18 cellular contexts compared by ENCODE assay signal in genomic region chr4:10245761-10246160, GRCh38.
A peak's percentile ranks its signal among the peaks of the same experiment; 100 is the strongest.
DNase-seq lines count a peak whose midpoint lies in the region; ATAC-seq and TF ChIP-seq lines count a peak whose summit lies in the region.
"Had no signal": no experiment of that assay in that cellular context is flagged by ENCODE, and none has a peak within 500 bp of the region (broad histone marks: within the 10 kb centered on the region; RNA-seq: fewer than 3 reads in every experiment).

No MANE protein-coding gene starts in this region.

- 73 to 79% (median 75%) methylated on average over 7 of the region's 7 CpGs for WGBS in heart left ventricle, 4 donors

- H3K4me1 ChIP-seq in heart left ventricle, result no peaks in the 10 kb centered on the region

- DNase-seq in AG08395 (ENCODE audit: low spot score) (peak; percentile 0), MV-4-11 (lab: John Stamatoyannopoulos, UW) (peak; percentile 48), SKM-1 treated with dmso at 0.1 percent for 144 hours (lab: John Stamatoyannopoulos, UW; ENCODE audit: unreplicated experiment) (peak; percentile 28), dermis blood vessel endothelial cell (peak; percentile 0), heart left ventricle (no peak), H7 (no peak)
- no peak for DNase-seq in activated CD8-positive, alpha-beta memory T cell treated with anti-CD3 and anti-CD28 coated beads, Interleukin-2, amount 50 U/mL, for 48 hours
- DNase-seq: C1 segment of cervical spinal cord, DMS 273 treated with DMSO at 0.1 percent for 48 hours, IMR-90, NCI-H1048, NCI-H146, NCI-H2227 treated with DMSO at 0.1 percent for 48 hours, NCI-H524, SHP77, SK-N-SH had no signal

- ATAC-seq in GM18873 (IDR thresholded peaks at IDR 0.05; ENCODE audit: low FRiP score, unreplicated experiment) (no peak), heart left ventricle (no peak)
- ATAC-seq: GM23338 had no signal

- TF ChIP-seq CTCF in heart left ventricle (IDR thresholded peaks at IDR 0.05), result no peak

- no peaks in the 10 kb centered on the region for H3K9me3 ChIP-seq in heart left ventricle
- H3K9me3 ChIP-seq: SK-N-SH had no signal

- H3K4me3 ChIP-seq in heart left ventricle, result no peak overlapping the region
- H3K4me3 ChIP-seq in H7 (ENCODE audit: insufficient read depth, low read depth, low read length), result no peak overlapping the region
- H3K4me3 ChIP-seq: GM23338 had no signal

- no peak for TF ChIP-seq POLR2A in heart left ventricle (IDR thresholded peaks at IDR 0.05)

- no peaks in the 10 kb centered on the region for H3K36me3 ChIP-seq in heart left ventricle
- no peaks in the 10 kb centered on the region for H3K36me3 ChIP-seq in H7 (replicated peaks; ENCODE audit: control insufficient read depth, insufficient read depth, low read length)

- H3K27me3 ChIP-seq in heart left ventricle (peaks cover 0 to 5% (median 0%) of the 10 kb centered on the region in 9 donors), H7 (ENCODE audit: control insufficient read depth, insufficient read depth, low read length) (no peaks in the 10 kb centered on the region; the same call in 1 of the 2 replicates)

- intact Hi-C loops in heart left ventricle (cut with DNase I), result loop anchor here in 1 of 10 donors (10.0 kb wide), 1 partner anchor 61 kb away; no protein-coding TSS in a partner anchor

- H3K27ac ChIP-seq in heart left ventricle, result no peak overlapping the region

Comparison
In these comparisons a context has a peak if more than half of its experiments do, and no peak if none do; other contexts are left out.
1. DNase-seq: peak in AG08395 (single experiment), MV-4-11 (single experiment), SKM-1 treated with dmso at 0.1 percent for 144 hours (single experiment) and dermis blood vessel endothelial cell (single experiment); none in activated CD8-positive, alpha-beta memory T cell treated with anti-CD3 and anti-CD28 coated beads, Interleukin-2, amount 50 U/mL, for 48 hours (single experiment), heart left ventricle (0 of 5) and H7 (single experiment).